In the genomic region with DNA sequence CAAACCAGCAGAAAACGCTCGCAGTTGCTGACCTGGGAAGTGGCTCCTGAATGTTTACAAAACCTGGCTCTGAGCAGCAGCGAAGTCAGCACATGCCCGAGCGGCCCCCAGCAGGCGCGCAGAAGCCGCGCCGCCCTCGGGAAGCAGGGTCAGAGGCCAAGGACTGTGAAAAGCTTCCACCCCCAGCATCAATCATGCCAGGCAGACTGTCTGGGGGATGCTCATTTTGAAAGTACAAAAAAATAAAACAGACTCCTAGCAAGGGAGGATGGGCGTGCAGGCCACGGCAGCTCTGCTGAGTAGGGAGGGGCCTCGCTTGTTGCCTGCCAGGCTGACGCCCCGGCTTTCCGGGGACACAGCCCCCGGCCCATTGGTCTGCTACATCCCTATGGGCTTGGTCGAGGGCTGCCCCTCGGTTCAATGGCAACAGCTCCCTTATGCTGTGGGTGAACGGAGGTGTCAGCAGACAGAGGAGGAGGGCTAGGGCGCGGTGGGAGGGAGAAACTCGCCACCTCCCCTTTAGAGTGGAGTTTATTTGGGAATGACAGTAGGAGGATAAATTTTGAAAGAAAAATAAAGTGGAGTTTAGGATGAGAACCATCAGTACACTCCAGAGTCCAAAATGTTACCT, we compare ENCODE assay signal across 1 cellular context.
A peak's percentile ranks its signal among the peaks of the same experiment; 100 is the strongest.
TF ChIP-seq lines count a peak whose summit lies in the region.

No MANE protein-coding gene starts in this region.

TF ChIP-seq in HepG2, 621 proteins besides CTCF, POLR2A, EP300 and RAD21 (continued from another document and continues in another):
- TF ChIP-seq PAX8 (CRISPR knock-in tag; IDR thresholded peaks at IDR 0.05; ENCODE audit: borderline replicate concordance) (no peak; the same call in 1 of the 2 replicates), KDM3A (CRISPR knock-in tag; IDR thresholded peaks at IDR 0.05; ENCODE audit: low read depth) (peak; percentile 83), MLLT10 (CRISPR knock-in tag; IDR thresholded peaks at IDR 0.05) (no peak), ZNF136 (CRISPR knock-in tag; IDR thresholded peaks at IDR 0.05; ENCODE audit: low read depth) (peak; percentile 85; the same call in 1 of the 2 replicates), ZKSCAN5 (CRISPR knock-in tag; IDR thresholded peaks at IDR 0.05) (no peak), HNRNPH1 (optimal IDR thresholded peaks at IDR 0.05; ENCODE audit: low read depth, low read length) (no peak), ZNF766 (CRISPR knock-in tag; IDR thresholded peaks at IDR 0.05; ENCODE audit: borderline replicate concordance) (peak; percentile 99), ZNF530 (CRISPR knock-in tag; IDR thresholded peaks at IDR 0.05; ENCODE audit: low read depth) (0 out of 2 replicates have a peak, but pooled peaks have one; percentile 85), ZNF615 (CRISPR knock-in tag; IDR thresholded peaks at IDR 0.05; ENCODE audit: borderline replicate concordance) (peak; percentile 81; the same call in 1 of the 2 replicates), ATM (IDR thresholded peaks at IDR 0.05; ENCODE audit: borderline replicate concordance) (no peak), HIVEP1 (CRISPR knock-in tag; IDR thresholded peaks at IDR 0.05) (peak; percentile 97), TP53 (CRISPR knock-in tag; conservative IDR thresholded peaks at IDR 0.05) (peak; percentile 89; the same call in 1 of the 2 replicates), ZNF251 (CRISPR knock-in tag; IDR thresholded peaks at IDR 0.05) (no peak; the same call in 1 of the 2 replicates), ZNF792 (CRISPR knock-in tag; IDR thresholded peaks at IDR 0.05) (peak; percentile 96), ELF1 (CRISPR knock-in tag; IDR thresholded peaks at IDR 0.05) (peak; percentile 40), NPAS2 (CRISPR knock-in tag; IDR thresholded peaks at IDR 0.05; ENCODE audit: borderline replicate concordance) (no peak), TMF1 (CRISPR knock-in tag; IDR thresholded peaks at IDR 0.05; ENCODE audit: low read depth) (peak; percentile 97), KLF11 (CRISPR knock-in tag; IDR thresholded peaks at IDR 0.05) (peak; percentile 98), YEATS4 (CRISPR knock-in tag; IDR thresholded peaks at IDR 0.05; ENCODE audit: borderline replicate concordance) (peak; percentile 61), U2AF1 (optimal IDR thresholded peaks at IDR 0.05; ENCODE audit: low read depth, low read length) (no peak), ZNF496 (CRISPR knock-in tag; IDR thresholded peaks at IDR 0.05; ENCODE audit: insufficient replicate concordance) (no peak), KLF16 (CRISPR knock-in tag; IDR thresholded peaks at IDR 0.05) (peak; percentile 38 to 95; a peak in 3 of 4 replicates), ZNF143 (CRISPR knock-in tag; IDR thresholded peaks at IDR 0.05) (peak; percentile 69), ZNF44 (CRISPR knock-in tag; IDR thresholded peaks at IDR 0.05) (peak; percentile 76; the same call in 1 of the 2 replicates), ZNF674 (CRISPR knock-in tag; IDR thresholded peaks at IDR 0.05; ENCODE audit: low read depth) (peak; percentile 87; the same call in 1 of the 2 replicates), RFX3 (CRISPR knock-in tag; IDR thresholded peaks at IDR 0.05) (peak; percentile 24; the same call in 1 of the 2 replicates), SIX4 (CRISPR knock-in tag; IDR thresholded peaks at IDR 0.05) (peak; percentile 77), PHF5A (CRISPR knock-in tag; IDR thresholded peaks at IDR 0.05; ENCODE audit: low read depth, unreplicated experiment) (peak; percentile 53), TBX3 (IDR thresholded peaks at IDR 0.05; ENCODE audit: borderline replicate concordance) (no peak), FOXJ3 (CRISPR knock-in tag; IDR thresholded peaks at IDR 0.05; ENCODE audit: borderline replicate concordance) (peak; percentile 67), ZNF577 (CRISPR knock-in tag; IDR thresholded peaks at IDR 0.05; ENCODE audit: borderline replicate concordance, low read depth) (no peak; the same call in 1 of the 2 replicates), ZFY (CRISPR knock-in tag; IDR thresholded peaks at IDR 0.05) (peak; percentile 73), SATB2 (CRISPR knock-in tag; IDR thresholded peaks at IDR 0.05) (peak; percentile 98), NFKBIZ (CRISPR knock-in tag; IDR thresholded peaks at IDR 0.05) (peak; percentile 80; the same call in 1 of the 2 replicates), FOSL2 (CRISPR knock-in tag; IDR thresholded peaks at IDR 0.05) (peak; percentile 74), ZNF746 (CRISPR knock-in tag; IDR thresholded peaks at IDR 0.05) (no peak), ZNF382 (CRISPR knock-in tag; IDR thresholded peaks at IDR 0.05; ENCODE audit: borderline replicate concordance) (no peak), HHEX (CRISPR knock-in tag; IDR thresholded peaks at IDR 0.05) (no peak), ZNF343 (CRISPR knock-in tag; IDR thresholded peaks at IDR 0.05) (peak; percentile 98), MZF1 (CRISPR knock-in tag; IDR thresholded peaks at IDR 0.05; ENCODE audit: borderline replicate concordance) (no peak), IKZF1 (IDR thresholded peaks at IDR 0.05) (no peak), SALL1 (CRISPR knock-in tag; IDR thresholded peaks at IDR 0.05) (peak; percentile 98), ZNF891 (CRISPR knock-in tag; IDR thresholded peaks at IDR 0.05) (peak; percentile 88), AKAP8 (CRISPR knock-in tag; IDR thresholded peaks at IDR 0.05) (peak; percentile 85; the same call in 1 of the 2 replicates), NCOA5 (CRISPR knock-in tag; IDR thresholded peaks at IDR 0.05) (no peak), PCBP2 (optimal IDR thresholded peaks at IDR 0.05; ENCODE audit: low read depth, low read length, poor library complexity, severe bottlenecking) (no peak), HNRNPK (IDR thresholded peaks at IDR 0.05; ENCODE audit: low read depth, low read length, poor library complexity, severe bottlenecking) (no peak), SSRP1 (CRISPR knock-in tag; IDR thresholded peaks at IDR 0.05) (no peak), TCF12 (IDR thresholded peaks at IDR 0.05) (no peak), TCF12 (CRISPR knock-in tag; IDR thresholded peaks at IDR 0.05) (0 out of 2 replicates have a peak, but pooled peaks have one; percentile 89), ZBTB8A (CRISPR knock-in tag; IDR thresholded peaks at IDR 0.05; ENCODE audit: borderline replicate concordance, low read depth) (0 out of 2 replicates have a peak, but pooled peaks have one; percentile 38), PAWR (CRISPR knock-in tag; IDR thresholded peaks at IDR 0.05; ENCODE audit: borderline replicate concordance) (0 out of 2 replicates have a peak, but pooled peaks have one; percentile 34), ZSCAN29 (CRISPR knock-in tag; conservative IDR thresholded peaks at IDR 0.05) (no peak), CBX2 (IDR thresholded peaks at IDR 0.05; ENCODE audit: low read depth, low read length) (no peak), CBX2 (CRISPR knock-in tag; IDR thresholded peaks at IDR 0.05; ENCODE audit: low read depth) (no peak), NR3C1 (CRISPR knock-in tag; IDR thresholded peaks at IDR 0.05) (no peak), ZNF589 (CRISPR knock-in tag; conservative IDR thresholded peaks at IDR 0.05) (0 out of 2 replicates have a peak, but pooled peaks have one; percentile 60), ZNF737 (CRISPR knock-in tag; IDR thresholded peaks at IDR 0.05; ENCODE audit: borderline replicate concordance) (peak; percentile 97), ZNF607 (CRISPR knock-in tag; IDR thresholded peaks at IDR 0.05; ENCODE audit: borderline replicate concordance) (peak; percentile 99), PHB2 (IDR thresholded peaks at IDR 0.05; ENCODE audit: partially characterized antibody) (no peak)
- TF ChIP-seq, protein P1, sequence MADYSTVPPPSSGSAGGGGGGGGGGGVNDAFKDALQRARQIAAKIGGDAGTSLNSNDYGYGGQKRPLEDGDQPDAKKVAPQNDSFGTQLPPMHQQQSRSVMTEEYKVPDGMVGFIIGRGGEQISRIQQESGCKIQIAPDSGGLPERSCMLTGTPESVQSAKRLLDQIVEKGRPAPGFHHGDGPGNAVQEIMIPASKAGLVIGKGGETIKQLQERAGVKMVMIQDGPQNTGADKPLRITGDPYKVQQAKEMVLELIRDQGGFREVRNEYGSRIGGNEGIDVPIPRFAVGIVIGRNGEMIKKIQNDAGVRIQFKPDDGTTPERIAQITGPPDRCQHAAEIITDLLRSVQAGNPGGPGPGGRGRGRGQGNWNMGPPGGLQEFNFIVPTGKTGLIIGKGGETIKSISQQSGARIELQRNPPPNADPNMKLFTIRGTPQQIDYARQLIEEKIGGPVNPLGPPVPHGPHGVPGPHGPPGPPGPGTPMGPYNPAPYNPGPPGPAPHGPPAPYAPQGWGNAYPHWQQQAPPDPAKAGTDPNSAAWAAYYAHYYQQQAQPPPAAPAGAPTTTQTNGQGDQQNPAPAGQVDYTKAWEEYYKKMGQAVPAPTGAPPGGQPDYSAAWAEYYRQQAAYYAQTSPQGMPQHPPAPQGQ (CRISPR knock-in tag; IDR thresholded peaks at IDR 0.05; ENCODE audit: borderline replicate concordance): no peak
- TF ChIP-seq, protein P2, sequence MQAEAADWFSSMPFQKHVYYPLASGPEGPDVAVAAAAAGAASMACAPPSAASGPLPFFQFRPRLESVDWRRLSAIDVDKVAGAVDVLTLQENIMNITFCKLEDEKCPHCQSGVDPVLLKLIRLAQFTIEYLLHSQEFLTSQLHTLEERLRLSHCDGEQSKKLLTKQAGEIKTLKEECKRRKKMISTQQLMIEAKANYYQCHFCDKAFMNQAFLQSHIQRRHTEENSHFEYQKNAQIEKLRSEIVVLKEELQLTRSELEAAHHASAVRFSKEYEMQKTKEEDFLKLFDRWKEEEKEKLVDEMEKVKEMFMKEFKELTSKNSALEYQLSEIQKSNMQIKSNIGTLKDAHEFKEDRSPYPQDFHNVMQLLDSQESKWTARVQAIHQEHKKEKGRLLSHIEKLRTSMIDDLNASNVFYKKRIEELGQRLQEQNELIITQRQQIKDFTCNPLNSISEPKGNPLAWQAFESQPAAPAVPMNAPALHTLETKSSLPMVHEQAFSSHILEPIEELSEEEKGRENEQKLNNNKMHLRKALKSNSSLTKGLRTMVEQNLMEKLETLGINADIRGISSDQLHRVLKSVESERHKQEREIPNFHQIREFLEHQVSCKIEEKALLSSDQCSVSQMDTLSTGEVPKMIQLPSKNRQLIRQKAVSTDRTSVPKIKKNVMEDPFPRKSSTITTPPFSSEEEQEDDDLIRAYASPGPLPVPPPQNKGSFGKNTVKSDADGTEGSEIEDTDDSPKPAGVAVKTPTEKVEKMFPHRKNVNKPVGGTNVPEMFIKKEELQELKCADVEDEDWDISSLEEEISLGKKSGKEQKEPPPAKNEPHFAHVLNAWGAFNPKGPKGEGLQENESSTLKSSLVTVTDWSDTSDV (CRISPR knock-in tag; IDR thresholded peaks at IDR 0.05): peak; percentile 76; the same call in 1 of the 2 replicates
- TF ChIP-seq, protein P3, sequence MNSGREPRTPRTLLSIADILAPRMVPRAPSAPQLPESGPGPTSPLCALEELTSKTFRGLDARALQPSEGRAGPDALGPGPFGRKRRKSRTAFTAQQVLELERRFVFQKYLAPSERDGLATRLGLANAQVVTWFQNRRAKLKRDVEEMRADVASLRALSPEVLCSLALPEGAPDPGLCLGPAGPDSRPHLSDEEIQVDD (CRISPR knock-in tag; IDR thresholded peaks at IDR 0.05; ENCODE audit: borderline replicate concordance): peak; percentile 94; the same call in 1 of the 2 replicates
- TF ChIP-seq, protein P4, sequence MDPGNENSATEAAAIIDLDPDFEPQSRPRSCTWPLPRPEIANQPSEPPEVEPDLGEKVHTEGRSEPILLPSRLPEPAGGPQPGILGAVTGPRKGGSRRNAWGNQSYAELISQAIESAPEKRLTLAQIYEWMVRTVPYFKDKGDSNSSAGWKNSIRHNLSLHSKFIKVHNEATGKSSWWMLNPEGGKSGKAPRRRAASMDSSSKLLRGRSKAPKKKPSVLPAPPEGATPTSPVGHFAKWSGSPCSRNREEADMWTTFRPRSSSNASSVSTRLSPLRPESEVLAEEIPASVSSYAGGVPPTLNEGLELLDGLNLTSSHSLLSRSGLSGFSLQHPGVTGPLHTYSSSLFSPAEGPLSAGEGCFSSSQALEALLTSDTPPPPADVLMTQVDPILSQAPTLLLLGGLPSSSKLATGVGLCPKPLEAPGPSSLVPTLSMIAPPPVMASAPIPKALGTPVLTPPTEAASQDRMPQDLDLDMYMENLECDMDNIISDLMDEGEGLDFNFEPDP (CRISPR knock-in tag; conservative IDR thresholded peaks at IDR 0.05): peak; percentile 97; the same call in 1 of the 2 replicates
- TF ChIP-seq, protein P5, sequence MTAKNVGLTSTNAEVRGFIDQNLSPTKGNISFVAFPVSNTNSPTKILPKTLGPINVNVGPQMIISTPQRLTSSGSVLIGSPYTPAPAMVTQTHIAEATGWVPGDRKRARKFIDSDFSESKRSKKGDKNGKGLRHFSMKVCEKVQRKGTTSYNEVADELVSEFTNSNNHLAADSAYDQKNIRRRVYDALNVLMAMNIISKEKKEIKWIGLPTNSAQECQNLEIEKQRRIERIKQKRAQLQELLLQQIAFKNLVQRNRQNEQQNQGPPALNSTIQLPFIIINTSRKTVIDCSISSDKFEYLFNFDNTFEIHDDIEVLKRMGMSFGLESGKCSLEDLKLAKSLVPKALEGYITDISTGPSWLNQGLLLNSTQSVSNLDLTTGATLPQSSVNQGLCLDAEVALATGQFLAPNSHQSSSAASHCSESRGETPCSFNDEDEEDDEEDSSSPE (CRISPR knock-in tag; IDR thresholded peaks at IDR 0.05): peak; percentile 96
- TF ChIP-seq, protein P6, sequence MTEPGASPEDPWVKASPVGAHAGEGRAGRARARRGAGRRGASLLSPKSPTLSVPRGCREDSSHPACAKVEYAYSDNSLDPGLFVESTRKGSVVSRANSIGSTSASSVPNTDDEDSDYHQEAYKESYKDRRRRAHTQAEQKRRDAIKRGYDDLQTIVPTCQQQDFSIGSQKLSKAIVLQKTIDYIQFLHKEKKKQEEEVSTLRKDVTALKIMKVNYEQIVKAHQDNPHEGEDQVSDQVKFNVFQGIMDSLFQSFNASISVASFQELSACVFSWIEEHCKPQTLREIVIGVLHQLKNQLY (CRISPR knock-in tag; IDR thresholded peaks at IDR 0.05): peak; percentile 84
- TF ChIP-seq, protein P7, sequence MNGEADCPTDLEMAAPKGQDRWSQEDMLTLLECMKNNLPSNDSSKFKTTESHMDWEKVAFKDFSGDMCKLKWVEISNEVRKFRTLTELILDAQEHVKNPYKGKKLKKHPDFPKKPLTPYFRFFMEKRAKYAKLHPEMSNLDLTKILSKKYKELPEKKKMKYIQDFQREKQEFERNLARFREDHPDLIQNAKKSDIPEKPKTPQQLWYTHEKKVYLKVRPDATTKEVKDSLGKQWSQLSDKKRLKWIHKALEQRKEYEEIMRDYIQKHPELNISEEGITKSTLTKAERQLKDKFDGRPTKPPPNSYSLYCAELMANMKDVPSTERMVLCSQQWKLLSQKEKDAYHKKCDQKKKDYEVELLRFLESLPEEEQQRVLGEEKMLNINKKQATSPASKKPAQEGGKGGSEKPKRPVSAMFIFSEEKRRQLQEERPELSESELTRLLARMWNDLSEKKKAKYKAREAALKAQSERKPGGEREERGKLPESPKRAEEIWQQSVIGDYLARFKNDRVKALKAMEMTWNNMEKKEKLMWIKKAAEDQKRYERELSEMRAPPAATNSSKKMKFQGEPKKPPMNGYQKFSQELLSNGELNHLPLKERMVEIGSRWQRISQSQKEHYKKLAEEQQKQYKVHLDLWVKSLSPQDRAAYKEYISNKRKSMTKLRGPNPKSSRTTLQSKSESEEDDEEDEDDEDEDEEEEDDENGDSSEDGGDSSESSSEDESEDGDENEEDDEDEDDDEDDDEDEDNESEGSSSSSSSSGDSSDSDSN (CRISPR knock-in tag; IDR thresholded peaks at IDR 0.05): peak; percentile 53; the same call in 1 of the 2 replicates
